Comparison of ENCODE assay signal across 11 cellular contexts in the genomic region with DNA sequence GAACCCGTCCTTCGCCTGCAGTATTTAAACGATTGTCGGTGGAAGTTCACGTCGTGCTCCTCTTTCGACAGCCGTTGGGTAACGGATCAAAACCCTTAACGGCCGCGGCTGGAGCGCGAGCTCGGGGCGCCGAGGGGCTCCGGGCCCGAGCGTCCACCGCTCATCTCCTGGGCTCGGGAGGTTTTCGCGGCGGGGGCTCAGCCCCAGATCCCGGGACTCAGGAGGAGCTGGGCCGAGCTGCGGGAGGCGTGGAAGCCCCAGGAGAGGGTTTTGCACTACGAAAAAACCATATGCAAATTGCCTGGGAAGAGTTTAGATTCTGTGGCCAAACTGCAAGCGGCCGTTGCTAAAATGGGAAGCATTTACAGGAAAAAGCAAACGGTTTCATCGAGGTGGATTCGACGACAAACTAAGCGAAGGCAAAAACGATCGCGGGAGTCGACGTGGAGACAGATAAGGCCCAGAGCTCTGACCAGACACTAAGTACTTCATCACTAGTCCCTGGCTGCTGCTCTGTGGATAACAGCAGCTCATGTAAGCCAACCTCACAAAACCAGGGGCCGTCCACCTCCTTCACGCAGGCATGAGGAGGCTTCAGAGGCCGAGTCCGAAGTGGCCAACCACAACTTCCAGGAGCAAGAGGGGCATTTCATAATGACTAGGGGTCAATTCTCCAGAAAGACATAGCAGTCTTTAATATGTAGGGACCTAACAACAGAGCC.
DNase-seq lines count a peak whose midpoint lies in the region; ATAC-seq, FAIRE-seq and TF ChIP-seq lines count a peak whose summit lies in the region.
"Had no signal": no experiment of that assay in that cellular context is flagged by ENCODE, and none has a peak within 500 bp of the region (broad histone marks: within the 10 kb centered on the region; RNA-seq: fewer than 3 reads in every experiment).

No MANE protein-coding gene starts in this region.

- TF ChIP-seq EP300 in H1 (IDR thresholded peaks at IDR 0.05; ENCODE audit: borderline replicate concordance in 1 of 2, low read depth in 2 of 2, low read length in 2 of 2), result no peak

- TF ChIP-seq RAD21 in IMR-90 (IDR thresholded peaks at IDR 0.05; ENCODE audit: low read length) (no peak), H1 (IDR thresholded peaks at IDR 0.05 in 1 of 2, conservative IDR thresholded peaks at IDR 0.05 in 1 of 2; ENCODE audit: low read depth in 2 of 2, low read length in 2 of 2) (no peak)

- peaks cover 5% of the 10 kb centered on the region; the same call in 1 of the 2 replicates for H3K23me2 ChIP-seq in H1 (ENCODE audit: low read depth, low read length)

- H4K8ac ChIP-seq in IMR-90 (ENCODE audit: low read depth in 2 of 2, low read length in 2 of 2) (no peak overlapping the region), H1 (ENCODE audit: extremely low read depth, insufficient read depth, low read length) (no peak overlapping the region)

- H3K4me1 ChIP-seq in IMR-90 (ENCODE audit: control insufficient read depth, insufficient read depth, low read length) (no peaks in the 10 kb centered on the region), H1 (replicated peaks in 1 of 4; ENCODE audit: control insufficient read depth in 3 of 4, insufficient read depth in 4 of 4, low read length in 3 of 4) (peaks cover 3 to 9% (median 7%) of the 10 kb centered on the region in 4 experiments), left lung (no peaks in the 10 kb centered on the region)

- no peak overlapping the region for H4K91ac ChIP-seq in IMR-90 (ENCODE audit: insufficient read depth, low read depth, low read length)
- no peak overlapping the region for H4K91ac ChIP-seq in H1 (replicated peaks; ENCODE audit: insufficient read length, low read length)

- FAIRE-seq in H1 (lab: Jason Lieb, UNC), result no peak

- no peak overlapping the region for H3K27ac ChIP-seq in IMR-90 (ENCODE audit: insufficient read depth, low read length)
- no peak overlapping the region for H3K27ac ChIP-seq in H1 (ENCODE audit: low read depth, low read length)
- no peak overlapping the region for H3K27ac ChIP-seq in left lung

- CTCF ChIA-PET in IMR-90 (lab: Yijun Ruan, JAX) (interaction anchor here (0.6 to 0.9 kb wide), 4 partner anchors 15 to 333 kb away, joined by 3 to 5 read pairs (median 3); no protein-coding TSS in a partner anchor), H1 (lab: Charles Lee; ENCODE audit: partially characterized antibody) (interaction anchor here (0.6 to 3.9 kb wide), 19 partner anchors 14 to 383 kb away, joined by 3 to 21 read pairs (median 3); a partner anchor contains a TSS)

- TF ChIP-seq POLR2A in IMR-90 (IDR thresholded peaks at IDR 0.05; ENCODE audit: low read depth, low read length) (no peak), H1 (IDR thresholded peaks at IDR 0.05; ENCODE audit: control extremely low read depth in 1 of 2, low read depth in 2 of 2, low read length in 2 of 2) (no peak)

- peak overlapping the region; percentile 8; the same call in 1 of the 2 replicates for H3K4me2 ChIP-seq in IMR-90 (ENCODE audit: low read depth, low read length)
- peak overlapping the region; percentile 63 to 67 for H3K4me2 ChIP-seq in H1 (ENCODE audit: insufficient read depth in 1 of 2, low read depth in 2 of 2, low read length in 2 of 2)

- H3K27ac Mint-ChIP-seq in stimulated activated memory B cell treated with anti-CD40 and anti-IgM and Interleukin-4, amounts not matched to agents 10 μg/mL and 1 μg/mL and 100 μg/mL, for 72 hours, result peak overlapping the region; percentile 38

- H3K23ac ChIP-seq in IMR-90 (ENCODE audit: low read depth, low read length) (no peak overlapping the region), H1 (ENCODE audit: insufficient read length) (no peak overlapping the region)

- DNase-seq in IMR-90, result no peak
- DNase-seq in H1 (ENCODE audit: low read depth in 1 of 2, low spot score in 2 of 2), result peak in 1 of 2 experiments; percentile 53
- peak in 1 of 2 donors; percentile 80 for DNase-seq in left lung
- DNase-seq in dedifferentiated amniotic fluid mesenchymal stem cell (ENCODE audit: extremely low spot score), result no peak
- no peak for DNase-seq in NCI-H1930 (lab: John Stamatoyannopoulos, UW)
- no peak for DNase-seq in NCI-H1694 (lab: John Stamatoyannopoulos, UW)
- no peak for DNase-seq in activated naive CD4-positive, alpha-beta T cell (lab: John Stamatoyannopoulos, UW)
- DNase-seq: NCI-H1417 treated with DMSO at 0.1 percent for 48 hours; stimulated activated CD4-positive, alpha-beta T cell treated with anti-CD3 and anti-CD28 coated beads, Interleukin-12 subunit alpha, Interleukin-12 subunit beta, amount 100 ng/mL, for 4 hours had no signal

- no peak overlapping the region for H3K9ac ChIP-seq in IMR-90 (ENCODE audit: low read depth, low read length)
- no peak overlapping the region for H3K9ac ChIP-seq in H1 (replicated peaks in 1 of 4; ENCODE audit: extremely low read depth in 1 of 4, low read depth in 3 of 4, low read length in 3 of 4)

- H3K56ac ChIP-seq in IMR-90 (ENCODE audit: extremely low read depth, insufficient read depth, low read length) (no peak overlapping the region), H1 (replicated peaks; ENCODE audit: insufficient read length, low read depth, low read length) (no peak overlapping the region)

- peak overlapping the region; percentile 79 for H2AFZ ChIP-seq in IMR-90 (replicated peaks; ENCODE audit: low read length, poor library complexity)
- peak overlapping the region; percentile 64 for H2AFZ ChIP-seq in H1 (ENCODE audit: low read length)

- H3K9me3 Mint-ChIP-seq in stimulated activated memory B cell treated with anti-CD40 and anti-IgM and Interleukin-4, amounts not matched to agents 10 μg/mL and 1 μg/mL and 100 μg/mL, for 72 hours, result peaks cover 5% of the 10 kb centered on the region
- H3K9me3 Mint-ChIP-seq: central memory CD8-positive, alpha-beta T cell had no signal

- H2AK5ac ChIP-seq in IMR-90 (ENCODE audit: low read depth, low read length) (no peak overlapping the region), H1 (ENCODE audit: low read depth, low read length) (no peak overlapping the region)

- no peak overlapping the region for H2BK15ac ChIP-seq in IMR-90 (ENCODE audit: low read depth, low read length)
- H2BK15ac ChIP-seq in H1 (ENCODE audit: low read length), result no peak overlapping the region

- H3K4me1 Mint-ChIP-seq in stimulated activated memory B cell treated with anti-CD40 and anti-IgM and Interleukin-4, amounts not matched to agents 10 μg/mL and 1 μg/mL and 100 μg/mL, for 72 hours, result peaks cover 12% of the 10 kb centered on the region
- H3K4me1 Mint-ChIP-seq: central memory CD8-positive, alpha-beta T cell had no signal

- H4K20me1 ChIP-seq in IMR-90 (ENCODE audit: insufficient read depth, low read length) (no peaks in the 10 kb centered on the region), H1 (replicated peaks in 1 of 2; ENCODE audit: control insufficient read depth in 1 of 2, insufficient read depth in 2 of 2, low read length in 2 of 2) (no peaks in the 10 kb centered on the region)

- H3K9me3 ChIP-seq in IMR-90 (ENCODE audit: control insufficient read depth, insufficient read depth, low read length) (peaks cover 7% of the 10 kb centered on the region), H1 (ENCODE audit: insufficient read depth in 2 of 2, low read depth in 1 of 2, low read length in 1 of 2) (peaks cover 6 to 8% of the 10 kb centered on the region in 2 experiments; a peak in 3 of 4 replicates), left lung (peaks cover 0 to 8% of the 10 kb centered on the region in 2 donors)

- peaks cover 4% of the 10 kb centered on the region for H3K36me3 Mint-ChIP-seq in stimulated activated memory B cell treated with anti-CD40 and anti-IgM and Interleukin-4, amounts not matched to agents 10 μg/mL and 1 μg/mL and 100 μg/mL, for 72 hours

- peak overlapping the region; percentile 68 for H3K4me3 Mint-ChIP-seq in stimulated activated memory B cell treated with anti-CD40 and anti-IgM and Interleukin-4, amounts not matched to agents 10 μg/mL and 1 μg/mL and 100 μg/mL, for 72 hours
- H3K4me3 Mint-ChIP-seq: central memory CD8-positive, alpha-beta T cell had no signal

- H2BK12ac ChIP-seq in H1 (ENCODE audit: low read depth, low read length), result no peak overlapping the region

- dilution Hi-C loops in IMR-90 (cut with HindIII; ENCODE audit: low sequenced_read_pairs, unreplicated experiment), result no loop called here

- POLR2A ChIA-PET in IMR-90 (lab: Charles Lee; ENCODE audit: unreplicated experiment) (no interaction called here), H1 (lab: Charles Lee; ENCODE audit: partially characterized antibody) (interaction anchor here (0.6 to 1.5 kb wide), 5 partner anchors 12 to 286 kb away, joined by 3 to 4 read pairs (median 3); no protein-coding TSS in a partner anchor)

- H3K4ac ChIP-seq in IMR-90 (ENCODE audit: low read depth, low read length) (no peak overlapping the region), H1 (replicated peaks; ENCODE audit: insufficient read length, low read depth, low read length) (no peak overlapping the region)

- H2AK9ac ChIP-seq in IMR-90 (replicated peaks; ENCODE audit: low read depth, low read length, poor library complexity), result peak overlapping the region; percentile 10

- H3K79me2 ChIP-seq in H1 (ENCODE audit: control insufficient read depth in 1 of 2, insufficient read depth in 2 of 2, low read length in 2 of 2), result no peaks in the 10 kb centered on the region

- no peak overlapping the region; the same call in 1 of the 2 replicates for H3K4me3 ChIP-seq in IMR-90 (ENCODE audit: insufficient read depth, low read depth, low read length)
- H3K4me3 ChIP-seq in H1 (ENCODE audit: extremely low read depth in 1 of 4, insufficient read depth in 2 of 4, low read depth in 3 of 4, low read length in 4 of 4), result peak overlapping the region; percentile 4 to 55 (median 34); a peak in 7 of 8 replicates
- peak overlapping the region; percentile 14 to 23 for H3K4me3 ChIP-seq in left lung

- H3K36me3 ChIP-seq in IMR-90 (ENCODE audit: control insufficient read depth, insufficient read depth, low read length) (no peaks in the 10 kb centered on the region), H1 (ENCODE audit: control insufficient read depth in 2 of 4, insufficient read depth in 4 of 4, low read length in 3 of 4) (no peaks in the 10 kb centered on the region), left lung (no peaks in the 10 kb centered on the region)

- in situ Hi-C loops in IMR-90 (cut with MboI; ENCODE audit: low sequenced_read_pairs), result no loop called here

- H2BK20ac ChIP-seq in IMR-90 (ENCODE audit: low read depth, low read length), result no peak overlapping the region
- H2BK20ac ChIP-seq in H1 (ENCODE audit: low read length), result no peak overlapping the region

- no TSS peak for BruUV-seq in IMR-90 (replicated peaks; lab: Mats Ljungman, UMichigan)

- H2BK120ac ChIP-seq in IMR-90 (ENCODE audit: low read depth, low read length), result no peak overlapping the region
- no peak overlapping the region for H2BK120ac ChIP-seq in H1 (replicated peaks; ENCODE audit: low read depth, low read length)

- H3K79me1 ChIP-seq in IMR-90 (ENCODE audit: low read depth in 1 of 2, low read length in 2 of 2), result no peaks in the 10 kb centered on the region
- H3K79me1 ChIP-seq in H1 (ENCODE audit: low read depth, low read length), result no peaks in the 10 kb centered on the region

- no peak overlapping the region for H2BK5ac ChIP-seq in IMR-90 (ENCODE audit: low read depth, low read length, poor library complexity, severe bottlenecking)
- no peak overlapping the region for H2BK5ac ChIP-seq in H1 (ENCODE audit: low read depth, low read length)

- peak; percentile 11; the same call in 1 of the 2 replicates for ATAC-seq in IMR-90 (ENCODE audit: low read depth)
- ATAC-seq in left lung, result peak; percentile 44
- peak; percentile 34 for ATAC-seq in stimulated activated memory B cell treated with anti-CD40 and anti-IgM and Interleukin-4, amounts not matched to agents 10 μg/mL and 1 μg/mL and 100 μg/mL, for 72 hours

- H3K14ac ChIP-seq in IMR-90 (replicated peaks; ENCODE audit: low read depth, low read length) (no peak overlapping the region), H1 (ENCODE audit: insufficient read length) (no peak overlapping the region)

- intact Hi-C loops in IMR-90 (cut with micrococcal nuclease), result no loop called here
- intact Hi-C loops in left lung (cut with DNase I), result no loop called here

- 16% methylated on average over 23 of the region's 46 CpGs; no CpG with 5 or more reads in 1 of the 2 experiments for WGBS in IMR-90 (ENCODE audit: extremely low coverage in 2 of 2, insufficient read length in 1 of 2), 2 experiments
- WGBS in H1 (ENCODE audit: extremely low coverage in 1 of 2, insufficient coverage in 1 of 2, insufficient read length in 1 of 2, insufficient replicate concordance in 2 of 2, low coverage in 1 of 2, low lambda C conversion rate in 2 of 2, missing lambda C conversion rate in 1 of 2), 2 experiments, result 28% methylated on average over 46 of the region's 46 CpGs; no CpG with 5 or more reads in 1 of the 2 experiments

- no peak overlapping the region for H3K18ac ChIP-seq in IMR-90 (ENCODE audit: low read depth, low read length)
- no peak overlapping the region for H3K18ac ChIP-seq in H1 (ENCODE audit: extremely low read depth, low read length)

- TF ChIP-seq CTCF in IMR-90 (conservative IDR thresholded peaks at IDR 0.05; ENCODE audit: low read depth, low read length), result no peak
- TF ChIP-seq CTCF in H1 (IDR thresholded peaks at IDR 0.05; ENCODE audit: control extremely low read depth in 1 of 3, insufficient read depth in 1 of 3, low read depth in 1 of 3, low read length in 3 of 3), result no peak
- no peak for TF ChIP-seq CTCF in left lung (IDR thresholded peaks at IDR 0.05)

- H3K9me1 ChIP-seq in IMR-90 (ENCODE audit: insufficient read depth, low read length), result no peaks in the 10 kb centered on the region

- peaks cover 35% of the 10 kb centered on the region for H3K27me3 Mint-ChIP-seq in stimulated activated memory B cell treated with anti-CD40 and anti-IgM and Interleukin-4, amounts not matched to agents 10 μg/mL and 1 μg/mL and 100 μg/mL, for 72 hours

- peaks cover 14% of the 10 kb centered on the region for H3K27me3 ChIP-seq in IMR-90 (ENCODE audit: control insufficient read depth, insufficient read depth, low read length)
- H3K27me3 ChIP-seq in H1 (replicated peaks in 1 of 4; ENCODE audit: control insufficient read depth in 3 of 4, extremely low read depth in 1 of 4, insufficient read depth in 3 of 4, low read length in 3 of 4), result peaks cover 0 to 19% (median 9%) of the 10 kb centered on the region in 4 experiments; a peak in 4 of 7 replicates
- H3K27me3 ChIP-seq in left lung, result peaks cover 5 to 27% of the 10 kb centered on the region in 2 donors

- H4K5ac ChIP-seq in IMR-90 (ENCODE audit: low read depth, low read length) (no peak overlapping the region), H1 (ENCODE audit: insufficient read length, low read depth, low read length) (no peak overlapping the region)
